ENCODE assay signal across 8 cellular contexts in the genomic region with DNA sequence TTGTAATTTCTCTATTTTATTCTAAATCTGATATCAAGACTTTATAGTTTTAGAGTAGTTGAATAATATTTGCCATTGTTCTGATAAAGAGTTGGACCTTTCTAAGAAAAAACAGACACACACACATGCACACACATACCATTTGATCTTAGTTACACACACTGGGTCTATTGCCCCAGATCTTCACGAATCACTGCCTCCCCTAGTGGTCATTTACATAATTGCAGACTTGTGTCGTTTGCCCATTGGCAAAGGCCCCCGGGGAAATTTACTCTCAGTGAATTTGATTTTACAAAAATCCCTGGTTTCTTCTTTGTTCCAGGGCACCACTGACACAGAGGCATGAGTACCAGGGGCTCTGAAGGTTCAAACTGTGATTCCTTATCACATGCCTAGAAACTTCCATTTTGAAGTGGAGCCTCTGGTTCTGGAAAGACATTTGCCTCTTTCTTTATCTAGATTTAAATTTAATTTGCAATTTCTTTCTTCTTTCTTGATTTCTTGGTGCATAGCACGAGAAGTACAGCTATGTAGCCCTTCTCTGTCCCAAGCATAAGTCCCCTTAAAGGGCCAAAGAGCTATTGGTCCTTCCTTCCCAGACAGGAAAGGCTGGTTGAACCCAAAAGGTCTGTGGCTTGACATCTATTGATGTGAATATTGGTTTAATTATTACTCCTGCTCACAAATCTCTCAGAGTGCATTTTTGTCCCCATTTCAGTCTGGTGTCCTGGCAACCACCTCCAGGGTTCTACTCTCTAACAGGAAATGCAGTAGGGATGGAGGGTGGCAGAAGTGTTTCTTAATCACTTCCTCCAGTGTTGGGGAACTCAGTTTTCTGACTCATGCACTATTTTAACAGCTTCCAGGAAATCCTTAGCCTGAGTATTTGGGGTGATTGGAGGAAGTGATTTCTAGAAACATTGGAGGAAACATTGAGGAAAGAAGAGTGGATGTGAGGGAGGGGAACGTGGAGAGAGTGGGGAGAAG. TPM values are rescaled to one million over a fixed set of nuclear protein-coding genes. Genes with fewer than 3 reads are reported as not detected.
DNase-seq lines count a peak whose midpoint lies in the region; ATAC-seq and TF ChIP-seq lines count a peak whose summit lies in the region.

No MANE protein-coding gene starts in this region.

- CTCF ChIA-PET in CD4-positive, alpha-beta T cell (lab: Charles Lee), result no interaction called here
- CTCF ChIA-PET in PC-9 (lab: Charles Lee), result no interaction called here

- BruUV-seq in PC-9 (replicated peaks; lab: Mats Ljungman, UMichigan), result no TSS peak

- H3F3A ChIP-seq in PC-9 (ENCODE audit: insufficient read depth, low read depth), result no peaks in the 10 kb centered on the region

- no peaks in the 10 kb centered on the region for H3K4me1 ChIP-seq in PC-9 (replicated peaks; ENCODE audit: insufficient read depth)

- DNase-seq in CD4-positive, alpha-beta T cell, result peak in 2 of 10 experiments; percentile 6 to 9
- no peak for DNase-seq in PC-9
- DNase-seq in effector CD4-positive, alpha-beta T cell, result peak; percentile 15
- no peak for DNase-seq in natural killer cell
- DNase-seq in NCI-H226, result no peak

- H3K36me3 ChIP-seq in PC-9 (ENCODE audit: low read depth), result no peaks in the 10 kb centered on the region

- H3K9me3 Mint-ChIP-seq in CD4-positive, alpha-beta T cell, result no peaks in the 10 kb centered on the region
- H3K9me3 Mint-ChIP-seq in natural killer cell, result no peaks in the 10 kb centered on the region

- no peak overlapping the region for H3K4me3 Mint-ChIP-seq in CD4-positive, alpha-beta T cell
- H3K4me3 Mint-ChIP-seq in natural killer cell, result no peak overlapping the region

- H3K27ac Mint-ChIP-seq in CD4-positive, alpha-beta T cell, result no peak overlapping the region
- H3K27ac Mint-ChIP-seq in natural killer cell, result no peak overlapping the region

- ATAC-seq in CD4-positive, alpha-beta T cell (ENCODE audit: poor library complexity), result no peak
- ATAC-seq in GM18502 (IDR thresholded peaks at IDR 0.05; ENCODE audit: poor library complexity, unreplicated experiment), result peak; percentile 44
- peak in 2 of 3 donors; percentile 45 to 63 for ATAC-seq in natural killer cell
- no peak for ATAC-seq in HG02798 (IDR thresholded peaks at IDR 0.05; ENCODE audit: poor library complexity, unreplicated experiment)
- ATAC-seq in HG03520 (IDR thresholded peaks at IDR 0.05; ENCODE audit: unreplicated experiment), result no peak

- H3K9me3 ChIP-seq in CD4-positive, alpha-beta T cell (ENCODE audit: control insufficient read depth, low read length), result no peaks in the 10 kb centered on the region
- no peaks in the 10 kb centered on the region for H3K9me3 ChIP-seq in PC-9 (ENCODE audit: insufficient read depth, low read depth)

- POLR2A ChIA-PET in CD4-positive, alpha-beta T cell (lab: Charles Lee), result no interaction called here
- POLR2A ChIA-PET in PC-9 (lab: Charles Lee; ENCODE audit: unreplicated experiment), result no interaction called here

- no peak overlapping the region for H2AFZ ChIP-seq in PC-9

- intact Hi-C loops in CD4-positive, alpha-beta T cell (cut with DNase I, micrococcal nuclease), result no loop called here
- intact Hi-C loops in PC-9 (cut with micrococcal nuclease; ENCODE audit: unreplicated experiment), result no loop called here
- intact Hi-C loops in natural killer cell (cut with micrococcal nuclease), result no loop called here

- H3K27me3 ChIP-seq in CD4-positive, alpha-beta T cell (ENCODE audit: control insufficient read depth, insufficient read depth, low read length), result no peaks in the 10 kb centered on the region
- H3K27me3 ChIP-seq in PC-9 (ENCODE audit: insufficient read depth, low read depth), result peaks cover 32% of the 10 kb centered on the region; the same call in 1 of the 2 replicates

- no peaks in the 10 kb centered on the region for H3K79me2 ChIP-seq in PC-9 (ENCODE audit: low read depth)

- no peaks in the 10 kb centered on the region for H3K9me2 ChIP-seq in PC-9 (ENCODE audit: insufficient read depth)

- no peak overlapping the region for H3K4me3 ChIP-seq in PC-9

- H4K20me1 ChIP-seq in PC-9 (ENCODE audit: insufficient read depth), result no peaks in the 10 kb centered on the region

- H3K27ac ChIP-seq in CD4-positive, alpha-beta T cell (ENCODE audit: low read depth, low read length), result no peak overlapping the region
- H3K27ac ChIP-seq in PC-9, result no peak overlapping the region

- H3K27me3 Mint-ChIP-seq in CD4-positive, alpha-beta T cell, result peaks cover 61% of the 10 kb centered on the region
- H3K27me3 Mint-ChIP-seq in natural killer cell (ENCODE audit: low read depth in 2 of 2), result peaks cover 19 to 22% of the 10 kb centered on the region in 2 donors

- no peaks in the 10 kb centered on the region for H3K36me3 Mint-ChIP-seq in CD4-positive, alpha-beta T cell (ENCODE audit: low read depth)
- H3K36me3 Mint-ChIP-seq in natural killer cell, result no peaks in the 10 kb centered on the region

- no peaks in the 10 kb centered on the region for H3K4me1 Mint-ChIP-seq in CD4-positive, alpha-beta T cell (ENCODE audit: low read depth)
- peaks cover 0 to 8% of the 10 kb centered on the region in 2 donors for H3K4me1 Mint-ChIP-seq in natural killer cell

- H3K4me2 ChIP-seq in PC-9, result no peak overlapping the region

- TF ChIP-seq CTCF in CD4-positive, alpha-beta T cell (IDR thresholded peaks at IDR 0.05), result peak; percentile 89
- peak; percentile 86 for TF ChIP-seq CTCF in PC-9 (conservative IDR thresholded peaks at IDR 0.05)
- peak; percentile 88 for TF ChIP-seq CTCF in natural killer cell (IDR thresholded peaks at IDR 0.05)

RNA-seq across cellular contexts. Expression of a gene that starts 32.4 kb away (rescaled TPM):
- not detected for total RNA-seq in CD4-positive, alpha-beta T cell
- total RNA-seq in PC-9 (2021) (not detected in 2 replicates), natural killer cell (not detected)

Comparison
In these comparisons a context has a peak if more than half of its experiments do, and no peak if none do; other contexts are left out.
1. ATAC-seq: peak in GM18502 (single experiment) and natural killer cell (2 of 3); none in CD4-positive, alpha-beta T cell (single experiment), HG02798 (single experiment) and HG03520 (single experiment).
2. Peak in every context shown above with its lines, with median percentiles within 50 percentile points of each other: CTCF ChIP-seq.